ENCODE assay signal across 9 cellular contexts in genomic region chr19:8001651-8001994, GRCh38. TPM values are rescaled to one million over a fixed set of nuclear protein-coding genes. Genes with fewer than 3 reads are reported as not detected.
DNase-seq lines count a peak whose midpoint lies in the region; ATAC-seq, FAIRE-seq and TF ChIP-seq lines count a peak whose summit lies in the region.
"Had no signal": no experiment of that assay in that cellular context is flagged by ENCODE, and none has a peak within 500 bp of the region (broad histone marks: within the 10 kb centered on the region; RNA-seq: fewer than 3 reads in every experiment).

No MANE protein-coding gene starts in this region.

- H3K9ac ChIP-seq in fibroblast of lung (ENCODE audit: insufficient read depth, low read length), result no peak overlapping the region

- no peaks in the 10 kb centered on the region for H3K36me3 ChIP-seq in CD8-positive, alpha-beta T cell (ENCODE audit: insufficient read depth, low read length)
- peaks cover 48% of the 10 kb centered on the region for H3K36me3 ChIP-seq in OCI-LY7 (ENCODE audit: insufficient read depth, low read length)
- H3K36me3 ChIP-seq in fibroblast of lung (ENCODE audit: control insufficient read depth, insufficient read depth, low read length), result no peaks in the 10 kb centered on the region
- H3K36me3 ChIP-seq in pancreas, result no peaks in the 10 kb centered on the region
- peaks cover 16% of the 10 kb centered on the region for H3K36me3 ChIP-seq in SJCRH30

- peak overlapping the region; percentile 59 for H3K4me2 ChIP-seq in OCI-LY7 (ENCODE audit: low read length)
- H3K4me2 ChIP-seq in fibroblast of lung (ENCODE audit: extremely low read depth, insufficient read depth, low read length), result peak overlapping the region; percentile 89

- no peak for FAIRE-seq in pancreas (lab: Jason Lieb, UNC)
- FAIRE-seq: colon had no signal

- H4K20me1 ChIP-seq in OCI-LY7 (ENCODE audit: insufficient read depth, low read length), result peaks cover 35% of the 10 kb centered on the region
- peaks cover 3% of the 10 kb centered on the region for H4K20me1 ChIP-seq in fibroblast of lung (ENCODE audit: control insufficient read depth, extremely low read depth, insufficient read depth, low read length)

- H3K27ac ChIP-seq in CD8-positive, alpha-beta T cell (ENCODE audit: low read depth, low read length), result no peak overlapping the region
- H3K27ac ChIP-seq in OCI-LY7 (ENCODE audit: low read depth, low read length, poor library complexity, severe bottlenecking) (no peak overlapping the region), fibroblast of lung (ENCODE audit: insufficient read depth, low read length) (peak overlapping the region; percentile 26), pancreas (peak overlapping the region in 3 of 4 donors; percentile 27 to 60 (median 39)), SJCRH30 (no peak overlapping the region)

- H3K9me3 ChIP-seq in CD8-positive, alpha-beta T cell (ENCODE audit: low read length), result no peaks in the 10 kb centered on the region
- H3K9me3 ChIP-seq in OCI-LY7 (ENCODE audit: low read length), result no peaks in the 10 kb centered on the region
- no peaks in the 10 kb centered on the region for H3K9me3 ChIP-seq in fibroblast of lung (ENCODE audit: control insufficient read depth, insufficient read depth, low read depth, low read length)
- H3K9me3 ChIP-seq in pancreas, result no peaks in the 10 kb centered on the region
- H3K9me3 ChIP-seq in SJCRH30 (replicated peaks), result no peaks in the 10 kb centered on the region

- H3K27me3 Mint-ChIP-seq in CD8-positive, alpha-beta T cell (ENCODE audit: low read depth), result no peaks in the 10 kb centered on the region

- no TSS peak for BruUV-seq in OCI-LY7 (replicated peaks; lab: Mats Ljungman, UMichigan)

- POLR2A ChIA-PET in CD8-positive, alpha-beta T cell (lab: Charles Lee), result no interaction called here
- POLR2A ChIA-PET in OCI-LY7 (lab: Charles Lee), result no interaction called here

- H3K79me2 ChIP-seq in OCI-LY7 (ENCODE audit: insufficient read depth, low read depth, low read length), result peaks cover 93% of the 10 kb centered on the region
- H3K79me2 ChIP-seq in fibroblast of lung (ENCODE audit: control insufficient read depth, insufficient read depth, low read length), result peaks cover 83% of the 10 kb centered on the region

- peaks cover 62% of the 10 kb centered on the region for H3K4me1 Mint-ChIP-seq in CD8-positive, alpha-beta T cell (ENCODE audit: low read depth)

- no peak for ATAC-seq in CD8-positive, alpha-beta T cell
- ATAC-seq in pancreas (peak in 2 of 4 donors; percentile 2 to 3), HG02884 (IDR thresholded peaks at IDR 0.05; ENCODE audit: unreplicated experiment) (no peak), HG02759 (IDR thresholded peaks at IDR 0.05; ENCODE audit: unreplicated experiment) (no peak)

- no peak overlapping the region for H2AFZ ChIP-seq in OCI-LY7 (ENCODE audit: low read length)
- H2AFZ ChIP-seq in fibroblast of lung (ENCODE audit: low read length), result no peak overlapping the region

- no peak overlapping the region for H3K4me3 ChIP-seq in CD8-positive, alpha-beta T cell (ENCODE audit: low read depth, low read length)
- H3K4me3 ChIP-seq in OCI-LY7 (ENCODE audit: low read depth, low read length, poor library complexity, severe bottlenecking) (no peak overlapping the region), fibroblast of lung (replicated peaks in 1 of 4; ENCODE audit: control extremely low read depth in 1 of 4, insufficient read depth in 1 of 4, low read depth in 3 of 4, low read length in 4 of 4) (peak overlapping the region in 1 of 4 experiments; percentile 54), pancreas (no peak overlapping the region), SJCRH30 (no peak overlapping the region)

- no peak for DNase-seq in CD8-positive, alpha-beta T cell
- DNase-seq in OCI-LY7 (ENCODE audit: low spot score) (no peak), fibroblast of lung (ENCODE audit: low read depth in 2 of 2) (no peak), pancreas (no peak), posterior vena cava (ENCODE audit: low spot score) (no peak), SJCRH30 (no peak)

- peaks cover 45% of the 10 kb centered on the region for H3K4me1 ChIP-seq in CD8-positive, alpha-beta T cell (ENCODE audit: insufficient read depth, low read length)
- H3K4me1 ChIP-seq in OCI-LY7 (ENCODE audit: insufficient read depth, low read length, poor library complexity, severe bottlenecking) (peaks cover 26% of the 10 kb centered on the region), fibroblast of lung (ENCODE audit: control insufficient read depth, extremely low read depth, insufficient read depth, low read length) (peaks cover 14% of the 10 kb centered on the region), pancreas (peaks cover 6 to 39% (median 24%) of the 10 kb centered on the region in 3 donors), SJCRH30 (no peaks in the 10 kb centered on the region)

- H3K27me3 ChIP-seq in CD8-positive, alpha-beta T cell (ENCODE audit: insufficient read depth, low read length), result no peaks in the 10 kb centered on the region
- H3K27me3 ChIP-seq in fibroblast of lung (ENCODE audit: control insufficient read depth, insufficient read depth, low read length) (no peaks in the 10 kb centered on the region), pancreas (no peaks in the 10 kb centered on the region), SJCRH30 (no peaks in the 10 kb centered on the region)

- peak overlapping the region; percentile 83 for H3K27ac Mint-ChIP-seq in CD8-positive, alpha-beta T cell

- H3K9me3 Mint-ChIP-seq in CD8-positive, alpha-beta T cell, result no peaks in the 10 kb centered on the region

- WGBS in pancreas, 2 donors, result 45 to 47% methylated on average over 5 of the region's 5 CpGs

- TF ChIP-seq CTCF in CD8-positive, alpha-beta T cell (IDR thresholded peaks at IDR 0.05), result no peak
- TF ChIP-seq CTCF in OCI-LY7 (conservative IDR thresholded peaks at IDR 0.05; ENCODE audit: low read length), result no peak
- no peak for TF ChIP-seq CTCF in fibroblast of lung (conservative IDR thresholded peaks at IDR 0.05 in 1 of 2, IDR thresholded peaks at IDR 0.05 in 1 of 2; ENCODE audit: low read depth in 1 of 2, low read length in 2 of 2)
- no peak for TF ChIP-seq CTCF in pancreas (IDR thresholded peaks at IDR 0.05)

- CTCF ChIA-PET in CD8-positive, alpha-beta T cell (lab: Charles Lee), result interaction anchor here (0.7 to 3.5 kb wide), 10 partner anchors 10 to 239 kb away, joined by 3 to 28 read pairs (median 6); partner anchors contain the start of gene TIMM44
- CTCF ChIA-PET in OCI-LY7 (lab: Charles Lee; ENCODE audit: unreplicated experiment), result interaction anchor here (0.9 kb wide), 1 partner anchor 57 kb away, joined by 3 read pairs; no protein-coding TSS in a partner anchor

- peak overlapping the region; percentile 71 for H3K4me3 Mint-ChIP-seq in CD8-positive, alpha-beta T cell

- H3K9me2 ChIP-seq in OCI-LY7 (ENCODE audit: insufficient read depth, low read length), result no peaks in the 10 kb centered on the region

- peaks cover 23% of the 10 kb centered on the region for H3K36me3 Mint-ChIP-seq in CD8-positive, alpha-beta T cell

- intact Hi-C loops in CD8-positive, alpha-beta T cell (cut with DNase I, micrococcal nuclease), result loop anchor here (5.0 to 10.0 kb wide), 2 partner anchors 74 to 147 kb away; partner anchors contain the start of gene CTXN1 (in 1 of the 2)
- intact Hi-C loops in OCI-LY7 (cut with micrococcal nuclease; ENCODE audit: unreplicated experiment), result no loop called here
- intact Hi-C loops in pancreas (cut with DNase I), result no loop called here
- intact Hi-C loops in posterior vena cava (cut with DNase I), result no loop called here

RNA-seq across cellular contexts. Expression of gene ELAVL1, which starts 3.8 kb away (rescaled TPM):
- total RNA-seq in CD8-positive, alpha-beta T cell, result 10 to 100 TPM; 19.9 to 23.5 TPM
- 43.5 and 65.4 TPM in 2 replicates for total RNA-seq in OCI-LY7 (2014; rRNA removed; shearing (Covaris generic))
- total RNA-seq in OCI-LY7 (2022) (162 and 168 TPM in 2 replicates), fibroblast of lung (12.6 and 15.2 TPM in 2 replicates), pancreas (10 to 100 TPM; 17.9 to 38.4 (median 28.7) TPM), posterior vena cava (10 to 100 TPM; 49.9 to 50.7 TPM)
- polyA plus RNA-seq in fibroblast of lung (61.6 and 87.7 TPM in 2 replicates), pancreas (10 to 100 TPM in 1 of 2 donors, 1 to 10 TPM in 1; 6.6 to 18.2 TPM)
- 55.8 and 71.0 TPM in 2 replicates for polyA plus RNA-seq in fibroblast of lung (2012)
- polyA minus RNA-seq in fibroblast of lung (ENCODE audit: low replicate concordance), result 72.7 and 75.5 TPM in 2 replicates
- total RNA-seq in SJCRH30 (2014; rRNA removed; shearing (Covaris generic)), result 79.4 and 79.6 TPM in 2 replicates

RNA-seq across cellular contexts. Expression of gene CCL25, which starts 50.9 kb away (rescaled TPM):
- not detected for total RNA-seq in CD8-positive, alpha-beta T cell
- total RNA-seq in OCI-LY7 (2014; rRNA removed; shearing (Covaris generic)), result 0.88 TPM in 1 of 2 replicates, not detected in the other
- 0.57 and 0.70 TPM in 2 replicates for total RNA-seq in OCI-LY7 (2022)
- total RNA-seq in fibroblast of lung, result not detected in 2 replicates
- polyA plus RNA-seq in fibroblast of lung, result not detected in 2 replicates
- polyA plus RNA-seq in fibroblast of lung (2012), result not detected in 2 replicates
- not detected in 2 replicates for polyA minus RNA-seq in fibroblast of lung (ENCODE audit: low replicate concordance)
- total RNA-seq in pancreas, result not detected
- under 1 TPM in 1 of 2 donors, not detected in 1; 0.19 TPM for polyA plus RNA-seq in pancreas
- total RNA-seq in posterior vena cava, result not detected
- not detected in 2 replicates for total RNA-seq in SJCRH30 (2014; rRNA removed; shearing (Covaris generic))

RNA-seq across cellular contexts. Expression of gene TIMM44, which starts 58.2 kb away (rescaled TPM):
- total RNA-seq in CD8-positive, alpha-beta T cell, result 100 to 1,000 TPM in 1 of 2 experiments, 10 to 100 TPM in 1; 97.7 to 101 TPM
- 86.0 and 89.0 TPM in 2 replicates for total RNA-seq in OCI-LY7 (2014; rRNA removed; shearing (Covaris generic))
- total RNA-seq in OCI-LY7 (2022), result 97.6 and 116 TPM in 2 replicates
- 53.9 and 56.1 TPM in 2 replicates for total RNA-seq in fibroblast of lung
- 29.5 and 32.3 TPM in 2 replicates for polyA plus RNA-seq in fibroblast of lung
- 36.8 and 41.2 TPM in 2 replicates for polyA plus RNA-seq in fibroblast of lung (2012)
- 9.6 and 21.4 TPM in 2 replicates for polyA minus RNA-seq in fibroblast of lung (ENCODE audit: low replicate concordance)
- total RNA-seq in pancreas, result 10 to 100 TPM; 19.8 to 51.4 (median 24.7) TPM
- 10 to 100 TPM; 78.0 to 83.1 TPM for polyA plus RNA-seq in pancreas
- 10 to 100 TPM; 37.2 to 47.8 TPM for total RNA-seq in posterior vena cava
- total RNA-seq in SJCRH30 (2014; rRNA removed; shearing (Covaris generic)), result 49.5 and 55.2 TPM in 2 replicates

Comparison
In these comparisons a context has a peak if more than half of its experiments do, and no peak if none do; other contexts are left out.
1. H3K27ac ChIP-seq: peak in fibroblast of lung (single experiment) and pancreas (3 of 4); none in CD8-positive, alpha-beta T cell (single experiment), OCI-LY7 (single experiment) and SJCRH30 (single experiment).
2. intact Hi-C loops: an anchor here in CD8-positive, alpha-beta T cell (5.0 to 10.0 kb wide); none called in OCI-LY7, pancreas and posterior vena cava.